Comparison of ENCODE assay signal across 15 cellular contexts in the genomic region with DNA sequence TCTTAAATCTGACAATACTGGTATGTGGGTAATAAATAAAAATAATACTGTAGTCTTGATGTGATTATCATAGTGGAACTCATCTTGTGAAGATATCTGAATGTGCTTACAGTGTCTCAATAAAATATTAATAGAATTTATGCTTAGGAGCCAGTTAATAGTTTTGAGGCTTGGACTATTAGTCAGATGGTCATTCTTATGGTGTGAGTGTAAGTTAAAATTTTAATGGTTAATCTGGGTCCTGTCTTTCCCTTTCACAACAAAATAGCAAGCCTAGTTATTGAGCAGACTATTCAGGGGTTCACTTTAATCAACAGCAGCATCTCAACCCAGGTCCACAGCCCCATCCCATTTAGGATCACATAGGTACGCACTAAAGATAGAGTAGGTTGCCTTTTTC.
DNase-seq lines count a peak whose midpoint lies in the region; ATAC-seq lines count a peak whose summit lies in the region.
"Had no signal": no experiment of that assay in that cellular context is flagged by ENCODE, and none has a peak within 500 bp of the region (broad histone marks: within the 10 kb centered on the region; RNA-seq: fewer than 3 reads in every experiment).

No MANE protein-coding gene starts in this region.

- CTCF ChIA-PET in T-cell (lab: Charles Lee) = interaction anchor here (0.5 to 0.6 kb wide), 3 partner anchors 68 to 73 kb away, joined by 3 to 4 read pairs (median 3); no protein-coding TSS in a partner anchor

- H3K9me3 Mint-ChIP-seq in activated naive CD8-positive, alpha-beta T cell (ENCODE audit: low read depth) = no peaks in the 10 kb centered on the region
- H3K9me3 Mint-ChIP-seq in activated naive CD8-positive, alpha-beta T cell treated with anti-CD3 and anti-CD28 coated beads for 36 hours = no peaks in the 10 kb centered on the region
- H3K9me3 Mint-ChIP-seq in T-cell = no peaks in the 10 kb centered on the region
- H3K9me3 Mint-ChIP-seq: CD4-positive, CD25-positive, alpha-beta regulatory T cell; H9 had no signal

- H3K4me1 Mint-ChIP-seq in activated naive CD8-positive, alpha-beta T cell (ENCODE audit: low read depth) = peaks cover 53% of the 10 kb centered on the region
- peaks cover 46% of the 10 kb centered on the region for H3K4me1 Mint-ChIP-seq in activated naive CD8-positive, alpha-beta T cell treated with anti-CD3 and anti-CD28 coated beads for 36 hours
- H3K4me1 Mint-ChIP-seq in T-helper 17 cell = peaks cover 19% of the 10 kb centered on the region
- peaks cover 43 to 54% (median 47%) of the 10 kb centered on the region in 3 donors for H3K4me1 Mint-ChIP-seq in T-cell

- ATAC-seq in T-helper 17 cell = no peak
- ATAC-seq in T-cell (replicated peaks in 1 of 4) = no peak
- ATAC-seq in HG03378 (IDR thresholded peaks at IDR 0.05; ENCODE audit: unreplicated experiment) = no peak
- ATAC-seq: HepG2 had no signal

- peaks cover 8% of the 10 kb centered on the region for H3K36me3 Mint-ChIP-seq in activated naive CD8-positive, alpha-beta T cell
- peaks cover 34% of the 10 kb centered on the region for H3K36me3 Mint-ChIP-seq in activated naive CD8-positive, alpha-beta T cell treated with anti-CD3 and anti-CD28 coated beads for 36 hours
- H3K36me3 Mint-ChIP-seq in T-helper 17 cell (ENCODE audit: low read depth) (peaks cover 3% of the 10 kb centered on the region), T-cell (peaks cover 32% of the 10 kb centered on the region)

- no peak for DNase-seq in activated naive CD8-positive, alpha-beta T cell treated with anti-CD3 and anti-CD28 coated beads for 36 hours
- DNase-seq in T-helper 17 cell (no peak), kidney tubule cell (ENCODE audit: low spot score) (peak; percentile 74), T-cell (no peak), NCI-H1436 treated with DMSO at 0.1 percent for 48 hours (lab: John Stamatoyannopoulos, UW) (no peak), NCI-H1105 treated with DMSO at 0.1 percent for 48 hours (lab: John Stamatoyannopoulos, UW) (no peak)
- DNase-seq: Calu3; CD4-positive, CD25-positive, alpha-beta regulatory T cell; DMS 273 treated with DMSO at 0.1 percent for 48 hours; GOT3; H9 had no signal

- POLR2A ChIA-PET in T-cell (lab: Charles Lee) = interaction anchor here in 1 of 2 donors (0.7 kb wide), 1 partner anchor 17 kb away, joined by 3 read pairs; no protein-coding TSS in a partner anchor

- H3K27me3 Mint-ChIP-seq in activated naive CD8-positive, alpha-beta T cell = no peaks in the 10 kb centered on the region
- no peaks in the 10 kb centered on the region for H3K27me3 Mint-ChIP-seq in activated naive CD8-positive, alpha-beta T cell treated with anti-CD3 and anti-CD28 coated beads for 36 hours
- H3K27me3 Mint-ChIP-seq in T-helper 17 cell (no peaks in the 10 kb centered on the region), T-cell (no peaks in the 10 kb centered on the region)
- H3K27me3 Mint-ChIP-seq: CD4-positive, CD25-positive, alpha-beta regulatory T cell had no signal

- H3K27ac Mint-ChIP-seq in activated naive CD8-positive, alpha-beta T cell = peak overlapping the region; percentile 16
- no peak overlapping the region for H3K27ac Mint-ChIP-seq in activated naive CD8-positive, alpha-beta T cell treated with anti-CD3 and anti-CD28 coated beads for 36 hours
- H3K27ac Mint-ChIP-seq in T-helper 17 cell (peak overlapping the region; percentile 11), T-cell (no peak overlapping the region)
- H3K27ac Mint-ChIP-seq: CD4-positive, CD25-positive, alpha-beta regulatory T cell had no signal

- H3K9me3 ChIP-seq in T-helper 17 cell (ENCODE audit: control insufficient read depth, low read length, poor library complexity, severe bottlenecking) = no peaks in the 10 kb centered on the region
- H3K9me3 ChIP-seq: BLaER1 treated with 17β-estradiol and CSF1 and Interleukin-3, amounts not matched to agents 10 nM and 100 nM had no signal

- no peak overlapping the region for H3K4me3 Mint-ChIP-seq in activated naive CD8-positive, alpha-beta T cell
- no peak overlapping the region for H3K4me3 Mint-ChIP-seq in activated naive CD8-positive, alpha-beta T cell treated with anti-CD3 and anti-CD28 coated beads for 36 hours
- H3K4me3 Mint-ChIP-seq in T-helper 17 cell = no peak overlapping the region
- H3K4me3 Mint-ChIP-seq in T-cell = no peak overlapping the region
- H3K4me3 Mint-ChIP-seq: CD4-positive, CD25-positive, alpha-beta regulatory T cell; H9 had no signal

Comparison
In these comparisons a context has a peak if more than half of its experiments do, and no peak if none do; other contexts are left out.
1. H3K27ac Mint-ChIP-seq: peak in activated naive CD8-positive, alpha-beta T cell (single experiment) and T-helper 17 cell (single experiment); none in activated naive CD8-positive, alpha-beta T cell treated with anti-CD3 and anti-CD28 coated beads for 36 hours (single experiment) and T-cell (0 of 2).